Comparison of ENCODE assay signal across 8 cellular contexts in the genomic region with DNA sequence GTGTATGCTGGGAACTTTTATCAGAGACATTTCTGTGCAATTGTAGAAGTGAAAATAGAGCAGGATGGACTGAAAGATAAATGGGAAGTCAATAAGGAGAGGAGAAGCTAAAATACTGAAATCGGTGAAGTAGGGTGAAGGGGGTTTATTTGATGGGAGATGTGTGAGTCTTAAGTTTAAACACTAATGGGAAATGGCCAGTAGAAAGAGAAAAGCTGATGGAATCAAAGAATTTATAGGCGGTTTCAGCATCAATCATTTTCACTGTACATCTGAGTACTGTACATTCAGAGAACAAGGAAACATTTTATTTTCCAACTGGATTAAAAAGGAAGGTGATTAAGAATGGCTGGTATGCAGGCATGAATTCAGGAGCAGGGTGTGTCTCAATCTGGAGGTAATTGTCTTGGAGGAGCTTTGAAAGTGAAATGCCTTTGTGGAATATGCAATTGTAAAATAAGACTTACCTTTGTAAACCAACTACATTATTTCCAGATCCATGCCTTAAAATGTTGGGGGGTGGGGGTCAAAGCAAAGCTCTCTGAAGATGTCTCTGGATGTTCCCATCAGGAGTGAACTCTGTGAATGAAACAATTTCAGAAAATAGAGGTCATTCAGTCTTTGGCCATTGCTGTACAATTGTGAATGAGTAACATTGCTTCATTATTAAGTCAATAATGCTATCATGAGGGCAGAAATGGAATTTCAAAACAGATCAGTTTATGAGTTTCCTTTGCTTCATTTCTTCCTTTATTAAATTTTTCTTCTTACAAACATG.
A peak's percentile ranks its signal among the peaks of the same experiment; 100 is the strongest.
DNase-seq lines count a peak whose midpoint lies in the region; ATAC-seq, FAIRE-seq and TF ChIP-seq lines count a peak whose summit lies in the region.
"Not testable (repeated sequence)": the region's sequence is repeated elsewhere in the genome, so short reads cannot be mapped to it uniquely, and the experiment has no call there.

No MANE protein-coding gene starts in this region.

- H3K36me3 Mint-ChIP-seq in astrocyte (ENCODE audit: low read depth, unreplicated experiment), result not testable (repeated sequence)

- DNase-seq in A172 (ENCODE audit: low spot score) (peak; percentile 25), PC-3 (peak; percentile 69), astrocyte (ENCODE audit: low read depth) (peak; percentile 8), endothelial cell of umbilical vein (ENCODE audit: low read depth, low spot score) (peak; percentile 23), fibroblast of pulmonary artery (ENCODE audit: low read depth) (peak; percentile 4), renal cortical epithelial cell (ENCODE audit: low read depth) (peak; percentile 58)
- not testable (repeated sequence) for DNase-seq in HCT116 (ENCODE audit: low read depth, low spot score); keratinocyte (ENCODE audit: low read depth, low spot score)

- not testable (repeated sequence) for H3K27me3 Mint-ChIP-seq in astrocyte (ENCODE audit: low read depth, unreplicated experiment)

- H2AFZ ChIP-seq in HCT116 (ENCODE audit: low read depth, low read length, poor library complexity, severe bottlenecking); PC-3 (ENCODE audit: low read length); astrocyte (ENCODE audit: low read depth, low read length); endothelial cell of umbilical vein (ENCODE audit: low read depth, low read length): not testable (repeated sequence)
- H2AFZ ChIP-seq in keratinocyte (ENCODE audit: control insufficient read depth, low read length), result peak overlapping the region; percentile 44

- not testable (repeated sequence) for FAIRE-seq in astrocyte (lab: Jason Lieb, UNC); endothelial cell of umbilical vein (lab: Jason Lieb, UNC); keratinocyte (lab: Jason Lieb, UNC)

- intact Hi-C loops in HCT116 (cut with micrococcal nuclease); PC-3 (cut with micrococcal nuclease); endothelial cell of umbilical vein (cut with micrococcal nuclease): not testable (repeated sequence)

- not testable (repeated sequence) for TF ChIP-seq RAD21 in HCT116 (IDR thresholded peaks at IDR 0.05; ENCODE audit: low read depth)

- TSS peak; percentile 88 for BruUV-seq in HCT116 (replicated peaks; lab: Mats Ljungman, UMichigan)
- TSS peak; percentile 97 for BruUV-seq in PC-3 (replicated peaks; lab: Mats Ljungman, UMichigan)
- BruUV-seq in endothelial cell of umbilical vein (replicated peaks; lab: Mats Ljungman, UMichigan), result not testable (repeated sequence)

- H3K4me2 ChIP-seq in HCT116 (ENCODE audit: low read length), result peak overlapping the region; percentile 47
- peak overlapping the region; percentile 66; the same call in 1 of the 2 replicates for H3K4me2 ChIP-seq in PC-3 (ENCODE audit: low read length)
- H3K4me2 ChIP-seq in astrocyte (ENCODE audit: low read length), result peak overlapping the region; percentile 49
- H3K4me2 ChIP-seq in endothelial cell of umbilical vein (ENCODE audit: insufficient read depth, low read length), result not testable (repeated sequence)
- H3K4me2 ChIP-seq in keratinocyte (ENCODE audit: control insufficient read depth, extremely low read depth, insufficient read depth, low read depth, low read length), result peak overlapping the region; percentile 41

- H3K4me3 ChIP-seq in HCT116 (replicated peaks in 1 of 2; ENCODE audit: low read depth in 1 of 2, low read length in 2 of 2); PC-3 (ENCODE audit: low read length); astrocyte (ENCODE audit: insufficient read depth, low read depth, low read length); endothelial cell of umbilical vein (replicated peaks in 1 of 3; ENCODE audit: insufficient read depth in 1 of 3, low read depth in 1 of 3, low read length in 3 of 3); fibroblast of pulmonary artery (replicated peaks; ENCODE audit: low read depth, low read length); keratinocyte (ENCODE audit: control insufficient read depth in 2 of 3, extremely low read depth in 1 of 3, insufficient read depth in 2 of 3, low read depth in 1 of 3, low read length in 3 of 3): not testable (repeated sequence)

- TF ChIP-seq CTCF in HCT116 (IDR thresholded peaks at IDR 0.05 in 2 of 3, conservative IDR thresholded peaks at IDR 0.05 in 1 of 3; ENCODE audit: borderline replicate concordance in 1 of 3, insufficient read depth in 1 of 3, low read depth in 2 of 3, low read length in 2 of 3); PC-3 (conservative IDR thresholded peaks at IDR 0.05; ENCODE audit: low read depth, low read length); astrocyte (IDR thresholded peaks at IDR 0.05; ENCODE audit: insufficient read depth, low read depth, low read length); endothelial cell of umbilical vein (IDR thresholded peaks at IDR 0.05; ENCODE audit: extremely low read depth in 1 of 2, insufficient read depth in 1 of 2, low read depth in 1 of 2, low read length in 2 of 2); fibroblast of pulmonary artery (IDR thresholded peaks at IDR 0.05; ENCODE audit: low read length, missing control alignments); keratinocyte (optimal IDR thresholded peaks at IDR 0.05 in 1 of 3, IDR thresholded peaks at IDR 0.05 in 1 of 3, conservative IDR thresholded peaks at IDR 0.05 in 1 of 3; ENCODE audit: extremely low read depth in 1 of 3, insufficient read depth in 2 of 3, low read length in 3 of 3): not testable (repeated sequence)

- RAD21 ChIA-PET in HCT116 (lab: Charles Lee; ENCODE audit: low non-redundant PET in 1 of 2, low total read pairs in 2 of 2, uncharacterized antibody in 2 of 2, unreplicated experiment in 2 of 2), result not testable (repeated sequence)

- ATAC-seq in HCT116, result peak; percentile 61
- ATAC-seq in PC-3, result peak; percentile 96

- H3K9me2 ChIP-seq in HCT116 (ENCODE audit: insufficient read depth); PC-3 (replicated peaks; ENCODE audit: low read length): not testable (repeated sequence)

- H3K36me3 ChIP-seq in HCT116 (ENCODE audit: control insufficient read depth in 1 of 2, insufficient read depth in 2 of 2, low read length in 2 of 2); PC-3 (ENCODE audit: low read depth, low read length); astrocyte (ENCODE audit: insufficient read depth, low read length); endothelial cell of umbilical vein (ENCODE audit: control insufficient read depth in 2 of 2, extremely low read depth in 1 of 2, insufficient read depth in 2 of 2, low read length in 2 of 2); keratinocyte (ENCODE audit: control insufficient read depth in 2 of 2, extremely low read depth in 1 of 2, insufficient read depth in 2 of 2, low read length in 2 of 2): not testable (repeated sequence)

- peaks cover 11% of the 10 kb centered on the region for H3K4me1 Mint-ChIP-seq in astrocyte (ENCODE audit: low read depth, unreplicated experiment)

- not testable (repeated sequence) for H3K9me1 ChIP-seq in endothelial cell of umbilical vein (replicated peaks; ENCODE audit: control insufficient read depth, extremely low read depth, insufficient read depth, low read length); keratinocyte (ENCODE audit: control insufficient read depth, extremely low read depth, insufficient read depth, low read length)

- peak overlapping the region; percentile 8 for H3K27ac Mint-ChIP-seq in astrocyte (ENCODE audit: unreplicated experiment)

- not testable (repeated sequence) for H3F3A ChIP-seq in PC-3 (ENCODE audit: low read length, unreplicated experiment)

- H3K9me3 ChIP-seq in HCT116 (ENCODE audit: control insufficient read depth in 1 of 2, insufficient read depth in 1 of 2, low read depth in 1 of 2, low read length in 2 of 2); PC-3 (ENCODE audit: low read length); astrocyte (ENCODE audit: insufficient read depth, low read depth, low read length); endothelial cell of umbilical vein (replicated peaks; ENCODE audit: control insufficient read depth, insufficient read depth, low read length); keratinocyte (ENCODE audit: control insufficient read depth, low read depth, low read length): not testable (repeated sequence)

- CTCF ChIA-PET in HCT116 (lab: Charles Lee); PC-3 (lab: Charles Lee); endothelial cell of umbilical vein (lab: Charles Lee): not testable (repeated sequence)

- not testable (repeated sequence) for H3K9me3 Mint-ChIP-seq in astrocyte (ENCODE audit: unreplicated experiment)

- H3K79me2 ChIP-seq in HCT116 (ENCODE audit: insufficient read depth, low read length); PC-3 (ENCODE audit: low read length); astrocyte (ENCODE audit: insufficient read depth, low read length); endothelial cell of umbilical vein (ENCODE audit: control insufficient read depth, insufficient read depth, low read length); keratinocyte (ENCODE audit: control insufficient read depth, insufficient read depth, low read length): not testable (repeated sequence)

- peaks cover 7 to 26% of the 10 kb centered on the region in 2 experiments; a peak in 3 of 4 replicates for H3K4me1 ChIP-seq in HCT116 (ENCODE audit: control insufficient read depth in 1 of 2, insufficient read depth in 2 of 2, low read length in 2 of 2)
- not testable (repeated sequence) for H3K4me1 ChIP-seq in PC-3 (ENCODE audit: insufficient read depth, low read length); astrocyte (ENCODE audit: insufficient read depth, low read length); endothelial cell of umbilical vein (ENCODE audit: control insufficient read depth, extremely low read depth, insufficient read depth, low read length); keratinocyte (ENCODE audit: control insufficient read depth, extremely low read depth, insufficient read depth, low read length)

- dilution Hi-C loops in endothelial cell of umbilical vein (cut with MboI; ENCODE audit: extremely low pct_ligation_motif_present, low sequenced_read_pairs); keratinocyte (cut with MboI; ENCODE audit: extremely low pct_ligation_motif_present, low sequenced_read_pairs): not testable (repeated sequence)

- H3K27ac ChIP-seq in HCT116 (ENCODE audit: low read depth, low read length) (peak overlapping the region; percentile 67; the same call in 1 of the 2 replicates), PC-3 (ENCODE audit: low read length) (peak overlapping the region; percentile 72), endothelial cell of umbilical vein (ENCODE audit: insufficient read depth, low read depth, low read length) (peak overlapping the region; percentile 29), keratinocyte (ENCODE audit: control insufficient read depth, insufficient read depth, low read length) (peak overlapping the region; percentile 47)
- not testable (repeated sequence) for H3K27ac ChIP-seq in astrocyte (ENCODE audit: low read depth, low read length)

- H3K9ac ChIP-seq in HCT116 (ENCODE audit: low read length) (peak overlapping the region; percentile 40; the same call in 1 of the 2 replicates), endothelial cell of umbilical vein (replicated peaks; ENCODE audit: extremely low read depth, insufficient read depth, low read length) (peak overlapping the region; percentile 23)
- not testable (repeated sequence) for H3K9ac ChIP-seq in PC-3 (ENCODE audit: low read length); astrocyte (ENCODE audit: low read length); keratinocyte (ENCODE audit: control insufficient read depth, extremely low read depth, insufficient read depth, low read length)

- H3K27me3 ChIP-seq in HCT116 (ENCODE audit: insufficient read depth, low read length); PC-3 (ENCODE audit: low read length); astrocyte (ENCODE audit: insufficient read depth, low read length); endothelial cell of umbilical vein (ENCODE audit: control insufficient read depth in 2 of 2, insufficient read depth in 2 of 2, low read length in 2 of 2); keratinocyte (ENCODE audit: control insufficient read depth, extremely low read depth, insufficient read depth, low read length): not testable (repeated sequence)

- TF ChIP-seq POLR2A in HCT116 (IDR thresholded peaks at IDR 0.05; ENCODE audit: borderline replicate concordance, extremely low read depth, insufficient read depth, insufficient read length); endothelial cell of umbilical vein (IDR thresholded peaks at IDR 0.05; ENCODE audit: low read depth, low read length): not testable (repeated sequence)

- POLR2A ChIA-PET in HCT116 (lab: Charles Lee); PC-3 (lab: Charles Lee; ENCODE audit: unreplicated experiment); endothelial cell of umbilical vein (lab: Charles Lee): not testable (repeated sequence)

- H3K4me3 Mint-ChIP-seq in astrocyte (ENCODE audit: unreplicated experiment), result not testable (repeated sequence)

- not testable (repeated sequence) for H4K20me1 ChIP-seq in HCT116 (ENCODE audit: insufficient read depth); PC-3 (ENCODE audit: low read length); astrocyte (ENCODE audit: insufficient read depth, low read length); endothelial cell of umbilical vein (replicated peaks; ENCODE audit: control insufficient read depth, extremely low read depth, insufficient read depth, low read length); keratinocyte (ENCODE audit: control insufficient read depth, extremely low read depth, insufficient read depth, low read length)
